11 cellular contexts compared by ENCODE assay signal in genomic region chrX:71623105-71623450, GRCh38. TPM values are rescaled to one million over a fixed set of nuclear protein-coding genes. Genes with fewer than 3 reads are reported as not detected.
A peak's percentile ranks its signal among the peaks of the same experiment; 100 is the strongest.
DNase-seq lines count a peak whose midpoint lies in the region; ATAC-seq, FAIRE-seq and TF ChIP-seq lines count a peak whose summit lies in the region.
"Had no signal": no experiment of that assay in that cellular context is flagged by ENCODE, and none has a peak within 500 bp of the region (broad histone marks: within the 10 kb centered on the region; RNA-seq: fewer than 3 reads in every experiment).

No MANE protein-coding gene starts in this region.

- H3K36me3 Mint-ChIP-seq in activated T-helper 1 cell treated with anti-CD3 and anti-CD28 coated beads, Interleukin-12 subunit alpha, Interleukin-12 subunit beta, Interleukin-2, Interleukin-4 antibody, amounts not matched to agents 30 ng/mL and 10 ng/mL and 1 ng/mL, durations not matched to agents 14 hours and 24 hours and 36 hours (ENCODE audit: low read depth) = peaks cover 7% of the 10 kb centered on the region
- no peaks in the 10 kb centered on the region for H3K36me3 Mint-ChIP-seq in stimulated activated memory B cell treated with anti-CD40 and anti-IgM and Interleukin-4, amounts not matched to agents 10 μg/mL and 1 μg/mL and 100 μg/mL, for 72 hours

- peaks cover 12% of the 10 kb centered on the region for H3K4me1 ChIP-seq in keratinocyte (ENCODE audit: control insufficient read depth, extremely low read depth, insufficient read depth, low read length)

- peaks cover 57% of the 10 kb centered on the region for H3K4me1 Mint-ChIP-seq in activated T-helper 1 cell treated with anti-CD3 and anti-CD28 coated beads, Interleukin-12 subunit alpha, Interleukin-12 subunit beta, Interleukin-2, Interleukin-4 antibody, amounts not matched to agents 30 ng/mL and 10 ng/mL and 1 ng/mL, durations not matched to agents 14 hours and 24 hours and 36 hours (ENCODE audit: low read depth)
- H3K4me1 Mint-ChIP-seq in stimulated activated memory B cell treated with anti-CD40 and anti-IgM and Interleukin-4, amounts not matched to agents 10 μg/mL and 1 μg/mL and 100 μg/mL, for 72 hours = peaks cover 58% of the 10 kb centered on the region

- peak overlapping the region; percentile 97 for H3K27ac Mint-ChIP-seq in activated T-helper 1 cell treated with anti-CD3 and anti-CD28 coated beads, Interleukin-12 subunit alpha, Interleukin-12 subunit beta, Interleukin-2, Interleukin-4 antibody, amounts not matched to agents 30 ng/mL and 10 ng/mL and 1 ng/mL, durations not matched to agents 14 hours and 24 hours and 36 hours
- peak overlapping the region; percentile 84 for H3K27ac Mint-ChIP-seq in stimulated activated memory B cell treated with anti-CD40 and anti-IgM and Interleukin-4, amounts not matched to agents 10 μg/mL and 1 μg/mL and 100 μg/mL, for 72 hours

- H3K27me3 ChIP-seq in keratinocyte (ENCODE audit: control insufficient read depth, extremely low read depth, insufficient read depth, low read length) = no peaks in the 10 kb centered on the region

- H3K27me3 Mint-ChIP-seq in activated T-helper 1 cell treated with anti-CD3 and anti-CD28 coated beads, Interleukin-12 subunit alpha, Interleukin-12 subunit beta, Interleukin-2, Interleukin-4 antibody, amounts not matched to agents 30 ng/mL and 10 ng/mL and 1 ng/mL, durations not matched to agents 14 hours and 24 hours and 36 hours (ENCODE audit: insufficient read depth) = no peaks in the 10 kb centered on the region
- H3K27me3 Mint-ChIP-seq in stimulated activated memory B cell treated with anti-CD40 and anti-IgM and Interleukin-4, amounts not matched to agents 10 μg/mL and 1 μg/mL and 100 μg/mL, for 72 hours = no peaks in the 10 kb centered on the region

- H4K20me1 ChIP-seq in keratinocyte (ENCODE audit: control insufficient read depth, extremely low read depth, insufficient read depth, low read length) = no peaks in the 10 kb centered on the region

- H3K36me3 ChIP-seq in keratinocyte (ENCODE audit: control insufficient read depth in 2 of 2, extremely low read depth in 1 of 2, insufficient read depth in 2 of 2, low read length in 2 of 2) = no peaks in the 10 kb centered on the region

- peak overlapping the region; percentile 5 for H3K4me2 ChIP-seq in keratinocyte (ENCODE audit: control insufficient read depth, extremely low read depth, insufficient read depth, low read depth, low read length)

- peak overlapping the region; percentile 15 for H2AFZ ChIP-seq in keratinocyte (ENCODE audit: control insufficient read depth, low read length)

- DNase-seq in DMS53 (lab: John Stamatoyannopoulos, UW) = peak; percentile 49
- no peak for DNase-seq in DMS53 treated with DMSO at 0.1 percent for 48 hours (lab: John Stamatoyannopoulos, UW; ENCODE audit: unreplicated experiment)
- DNase-seq in activated T-helper 1 cell treated with anti-CD3 and anti-CD28 coated beads, Interleukin-12 subunit alpha, Interleukin-12 subunit beta, Interleukin-2, Interleukin-4 antibody, amounts not matched to agents 30 ng/mL and 10 ng/mL and 1 ng/mL, durations not matched to agents 14 hours and 24 hours and 36 hours (ENCODE audit: low spot score) = no peak
- DNase-seq in keratinocyte (ENCODE audit: low read depth, low spot score) = no peak
- no peak for DNase-seq in NCI-H69 (lab: John Stamatoyannopoulos, UW)
- no peak for DNase-seq in NCI-H1694 treated with DMSO at 0.1 percent for 48 hours (lab: John Stamatoyannopoulos, UW)
- no peak for DNase-seq in SKM-1 (lab: John Stamatoyannopoulos, UW; ENCODE audit: unreplicated experiment)

- peak overlapping the region; percentile 28 for H3K9ac ChIP-seq in keratinocyte (ENCODE audit: control insufficient read depth, extremely low read depth, insufficient read depth, low read length)

- H3K9me1 ChIP-seq in keratinocyte (ENCODE audit: control insufficient read depth, extremely low read depth, insufficient read depth, low read length) = no peaks in the 10 kb centered on the region

- no peaks in the 10 kb centered on the region for H3K9me3 Mint-ChIP-seq in activated T-helper 1 cell treated with anti-CD3 and anti-CD28 coated beads, Interleukin-12 subunit alpha, Interleukin-12 subunit beta, Interleukin-2, Interleukin-4 antibody, amounts not matched to agents 30 ng/mL and 10 ng/mL and 1 ng/mL, durations not matched to agents 14 hours and 24 hours and 36 hours
- H3K9me3 Mint-ChIP-seq in stimulated activated memory B cell treated with anti-CD40 and anti-IgM and Interleukin-4, amounts not matched to agents 10 μg/mL and 1 μg/mL and 100 μg/mL, for 72 hours = no peaks in the 10 kb centered on the region

- H3K27ac ChIP-seq in keratinocyte (ENCODE audit: control insufficient read depth, insufficient read depth, low read length) = no peak overlapping the region
- H3K27ac ChIP-seq: 22Rv1 had no signal

- H3K79me2 ChIP-seq in keratinocyte (ENCODE audit: control insufficient read depth, insufficient read depth, low read length) = no peaks in the 10 kb centered on the region

- dilution Hi-C loops in keratinocyte (cut with MboI; ENCODE audit: extremely low pct_ligation_motif_present, low sequenced_read_pairs) = no loop called here

- H3K4me3 ChIP-seq in keratinocyte (ENCODE audit: control insufficient read depth in 2 of 3, extremely low read depth in 1 of 3, insufficient read depth in 2 of 3, low read depth in 1 of 3, low read length in 3 of 3) = no peak overlapping the region

- FAIRE-seq in keratinocyte (lab: Jason Lieb, UNC) = no peak
- FAIRE-seq: frontal cortex had no signal

- H3K9me3 ChIP-seq in keratinocyte (ENCODE audit: control insufficient read depth, low read depth, low read length) = no peaks in the 10 kb centered on the region

- H3K4me3 Mint-ChIP-seq in activated T-helper 1 cell treated with anti-CD3 and anti-CD28 coated beads, Interleukin-12 subunit alpha, Interleukin-12 subunit beta, Interleukin-2, Interleukin-4 antibody, amounts not matched to agents 30 ng/mL and 10 ng/mL and 1 ng/mL, durations not matched to agents 14 hours and 24 hours and 36 hours = peak overlapping the region; percentile 70
- H3K4me3 Mint-ChIP-seq in stimulated activated memory B cell treated with anti-CD40 and anti-IgM and Interleukin-4, amounts not matched to agents 10 μg/mL and 1 μg/mL and 100 μg/mL, for 72 hours = peak overlapping the region; percentile 15

- TF ChIP-seq CTCF in keratinocyte (optimal IDR thresholded peaks at IDR 0.05 in 1 of 3, IDR thresholded peaks at IDR 0.05 in 1 of 3, conservative IDR thresholded peaks at IDR 0.05 in 1 of 3; ENCODE audit: extremely low read depth in 1 of 3, insufficient read depth in 2 of 3, low read length in 3 of 3) = no peak

- intact Hi-C loops in activated T-helper 1 cell treated with anti-CD3 and anti-CD28 coated beads, Interleukin-12 subunit alpha, Interleukin-12 subunit beta, Interleukin-2, Interleukin-4 antibody, amounts not matched to agents 30 ng/mL and 10 ng/mL and 1 ng/mL, durations not matched to agents 14 hours and 24 hours and 36 hours (cut with micrococcal nuclease) = loop anchor here (2.0 to 5.0 kb wide), 3 partner anchors 14 to 999 kb away; no protein-coding TSS in a partner anchor

- no peak for ATAC-seq in stimulated activated memory B cell treated with anti-CD40 and anti-IgM and Interleukin-4, amounts not matched to agents 10 μg/mL and 1 μg/mL and 100 μg/mL, for 72 hours

RNA-seq across cellular contexts. Expression of gene CXCR3, which starts 4.8 kb away (rescaled TPM):
- 53.9 and 55.4 TPM in 2 replicates for total RNA-seq in activated T-helper 1 cell treated with anti-CD3 and anti-CD28 coated beads, Interleukin-12 subunit alpha, Interleukin-12 subunit beta, Interleukin-2, Interleukin-4 antibody, amounts not matched to agents 30 ng/mL and 10 ng/mL and 1 ng/mL, durations not matched to agents 14 hours and 24 hours and 36 hours
- polyA plus RNA-seq in keratinocyte = not detected in 3 replicates
- polyA plus RNA-seq in keratinocyte (2011; ENCODE audit: low read depth) = not detected
- not detected in 2 replicates for polyA plus RNA-seq in keratinocyte (2011; cell fraction: cytosol; rRNA removed)
- not detected in 2 replicates for polyA plus RNA-seq in keratinocyte (2011; cell fraction: nucleus; rRNA removed)
- polyA plus RNA-seq in keratinocyte (2012; ENCODE audit: low replicate concordance) = not detected in 2 replicates
- not detected in 3 replicates for polyA minus RNA-seq in keratinocyte
- polyA minus RNA-seq in keratinocyte (2011; cell fraction: cytosol; rRNA and poly(A)+ RNA removed) = not detected
- polyA minus RNA-seq in keratinocyte (2011; cell fraction: nucleus; rRNA and poly(A)+ RNA removed) = not detected in 2 replicates
- total RNA-seq: frontal cortex, occipital lobe had no signal

RNA-seq across cellular contexts. Expression of gene GCNA, which starts 44.8 kb away (rescaled TPM):
- total RNA-seq in activated T-helper 1 cell treated with anti-CD3 and anti-CD28 coated beads, Interleukin-12 subunit alpha, Interleukin-12 subunit beta, Interleukin-2, Interleukin-4 antibody, amounts not matched to agents 30 ng/mL and 10 ng/mL and 1 ng/mL, durations not matched to agents 14 hours and 24 hours and 36 hours = 4.3 and 4.8 TPM in 2 replicates
- polyA plus RNA-seq in keratinocyte = 0.46 to 1.2 TPM (median 1.0 TPM) in 3 replicates
- polyA plus RNA-seq in keratinocyte (2011; ENCODE audit: low read depth) = 6.2 TPM
- polyA plus RNA-seq in keratinocyte (2011; cell fraction: cytosol; rRNA removed) = 0.14 and 0.23 TPM in 2 replicates
- polyA plus RNA-seq in keratinocyte (2011; cell fraction: nucleus; rRNA removed) = 3.7 and 4.7 TPM in 2 replicates
- polyA plus RNA-seq in keratinocyte (2012; ENCODE audit: low replicate concordance) = 0.29 and 3.1 TPM in 2 replicates
- 0.92 to 2.2 TPM in 2 of 3 replicates, not detected in the other for polyA minus RNA-seq in keratinocyte
- not detected for polyA minus RNA-seq in keratinocyte (2011; cell fraction: cytosol; rRNA and poly(A)+ RNA removed)
- 0.63 and 2.2 TPM in 2 replicates for polyA minus RNA-seq in keratinocyte (2011; cell fraction: nucleus; rRNA and poly(A)+ RNA removed)
